ENCODE assay signal across 9 cellular contexts in genomic region chr6:34391023-34391485, GRCh38. TPM values are rescaled to one million over a fixed set of nuclear protein-coding genes. Genes with fewer than 3 reads are reported as not detected.
DNase-seq lines count a peak whose midpoint lies in the region; ATAC-seq, FAIRE-seq and TF ChIP-seq lines count a peak whose summit lies in the region.
"Had no signal": no experiment of that assay in that cellular context is flagged by ENCODE, and none has a peak within 500 bp of the region (broad histone marks: within the 10 kb centered on the region; RNA-seq: fewer than 3 reads in every experiment).

No MANE protein-coding gene starts in this region.

- H3K27me3 ChIP-seq in BE2C, result no peaks in the 10 kb centered on the region
- H3K27me3 ChIP-seq in HUES48 (ENCODE audit: control insufficient read depth, insufficient read depth, low read length), result no peaks in the 10 kb centered on the region
- H3K27me3 ChIP-seq in pancreas, result no peaks in the 10 kb centered on the region

- H3K27ac Mint-ChIP-seq in stimulated activated memory B cell treated with anti-CD40 and anti-IgM and Interleukin-4, amounts not matched to agents 10 μg/mL and 1 μg/mL and 100 μg/mL, for 72 hours, result no peak overlapping the region
- H3K27ac Mint-ChIP-seq: naive B cell had no signal

- H3K4me3 Mint-ChIP-seq in stimulated activated memory B cell treated with anti-CD40 and anti-IgM and Interleukin-4, amounts not matched to agents 10 μg/mL and 1 μg/mL and 100 μg/mL, for 72 hours, result no peak overlapping the region
- H3K4me3 Mint-ChIP-seq: naive B cell had no signal

- no peak for FAIRE-seq in pancreas (lab: Jason Lieb, UNC)

- peaks cover 3% of the 10 kb centered on the region for H3K9me3 Mint-ChIP-seq in stimulated activated memory B cell treated with anti-CD40 and anti-IgM and Interleukin-4, amounts not matched to agents 10 μg/mL and 1 μg/mL and 100 μg/mL, for 72 hours

- peak overlapping the region; percentile 76 for H3K9ac ChIP-seq in HUES48 (ENCODE audit: low read depth, low read length)

- intact Hi-C loops in pancreas (cut with DNase I), result no loop called here

- no peaks in the 10 kb centered on the region for H3K9me3 ChIP-seq in BE2C
- 0 out of 2 replicates have a peak, but pooled peaks cover 2% of the 10 kb centered on the region for H3K9me3 ChIP-seq in HUES48 (ENCODE audit: control insufficient read depth, insufficient read depth, low read length)
- no peaks in the 10 kb centered on the region for H3K9me3 ChIP-seq in pancreas

- WGBS in pancreas, 2 donors, result 2% methylated on average over 7 of the region's 7 CpGs

- H3K4me1 ChIP-seq in BE2C (0 out of 2 replicates have a peak, but pooled peaks cover 3% of the 10 kb centered on the region), HUES48 (ENCODE audit: control insufficient read depth, insufficient read depth, low read length) (peaks cover 11% of the 10 kb centered on the region), pancreas (peaks cover 0 to 23% (median 15%) of the 10 kb centered on the region in 3 donors)

- ATAC-seq in pancreas, result peak in 2 of 4 donors; percentile 18 to 32
- ATAC-seq in stimulated activated memory B cell treated with anti-CD40 and anti-IgM and Interleukin-4, amounts not matched to agents 10 μg/mL and 1 μg/mL and 100 μg/mL, for 72 hours, result no peak
- no peak for ATAC-seq in GM21723 (IDR thresholded peaks at IDR 0.05; ENCODE audit: unreplicated experiment)

- H3K4me1 Mint-ChIP-seq in stimulated activated memory B cell treated with anti-CD40 and anti-IgM and Interleukin-4, amounts not matched to agents 10 μg/mL and 1 μg/mL and 100 μg/mL, for 72 hours, result peaks cover 22% of the 10 kb centered on the region

- no peak for TF ChIP-seq CTCF in BE2C (IDR thresholded peaks at IDR 0.05; ENCODE audit: low read depth, low read length)
- TF ChIP-seq CTCF in pancreas (IDR thresholded peaks at IDR 0.05), result no peak

- H3K27me3 Mint-ChIP-seq in stimulated activated memory B cell treated with anti-CD40 and anti-IgM and Interleukin-4, amounts not matched to agents 10 μg/mL and 1 μg/mL and 100 μg/mL, for 72 hours, result no peaks in the 10 kb centered on the region
- H3K27me3 Mint-ChIP-seq: naive B cell had no signal

- peak; percentile 16 for DNase-seq in BE2C
- DNase-seq in RPMI7951 (ENCODE audit: low read depth), result peak; percentile 76
- DNase-seq in fibroblast of peridontal ligament (ENCODE audit: extremely low read depth), result peak; percentile 96
- peak in 2 of 6 donors; percentile 14 to 27 for DNase-seq in pancreas
- no peak for DNase-seq in stimulated activated CD8-positive, alpha-beta memory T cell treated with anti-CD3 and anti-CD28 coated beads, Interleukin-4, amount 100 ng/mL, for 48 hours

- peaks cover 5% of the 10 kb centered on the region for H3K36me3 Mint-ChIP-seq in stimulated activated memory B cell treated with anti-CD40 and anti-IgM and Interleukin-4, amounts not matched to agents 10 μg/mL and 1 μg/mL and 100 μg/mL, for 72 hours
- H3K36me3 Mint-ChIP-seq: naive B cell had no signal

- H3K4me3 ChIP-seq in BE2C (ENCODE audit: low read depth, low read length) (peak overlapping the region; percentile 94), HUES48 (ENCODE audit: low read depth, low read length) (peak overlapping the region; percentile 85), pancreas (peak overlapping the region in 3 of 4 donors; percentile 89 to 94 (median 90))

- H3K36me3 ChIP-seq in BE2C (peaks cover 4% of the 10 kb centered on the region; the same call in 1 of the 2 replicates), HUES48 (ENCODE audit: control insufficient read depth, insufficient read depth, low read length) (no peaks in the 10 kb centered on the region), pancreas (no peaks in the 10 kb centered on the region)

- H3K27ac ChIP-seq in HUES48 (ENCODE audit: low read depth, low read length), result peak overlapping the region; percentile 88
- peak overlapping the region in 3 of 4 donors; percentile 88 to 94 (median 93) for H3K27ac ChIP-seq in pancreas

RNA-seq across cellular contexts. Expression of gene NUDT3, which starts 1.4 kb away (rescaled TPM):
- polyA plus RNA-seq in BE2C (2012; ENCODE audit: insufficient read depth, insufficient read length, low read depth), result 21.1 TPM
- total RNA-seq in RPMI7951 (2014; rRNA removed; shearing (Covaris generic)), result 18.0 and 19.1 TPM in 2 replicates
- total RNA-seq in pancreas, result 10 to 100 TPM; 10.7 to 20.7 (median 16.0) TPM
- polyA plus RNA-seq in pancreas, result 10 to 100 TPM in 1 of 2 donors, 1 to 10 TPM in 1; 7.1 to 12.0 TPM

RNA-seq across cellular contexts. Expression of gene RPS10, which starts 34.8 kb away (rescaled TPM):
- 1,444 TPM for polyA plus RNA-seq in BE2C (2012; ENCODE audit: insufficient read depth, insufficient read length, low read depth)
- total RNA-seq in RPMI7951 (2014; rRNA removed; shearing (Covaris generic)), result 3,560 and 4,532 TPM in 2 replicates
- 1,000 to 10,000 TPM in 2 of 6 donors, 100 to 1,000 TPM in 4; 565 to 1,127 (median 903) TPM for total RNA-seq in pancreas
- polyA plus RNA-seq in pancreas, result 1,000 to 10,000 TPM; 1,140 to 1,334 TPM
